8 cellular contexts compared by ENCODE assay signal in genomic region chr6:32974541-32975308, GRCh38. TPM values are rescaled to one million over a fixed set of nuclear protein-coding genes. Genes with fewer than 3 reads are reported as not detected.
DNase-seq lines count a peak whose midpoint lies in the region; ATAC-seq and TF ChIP-seq lines count a peak whose summit lies in the region.

No MANE protein-coding gene starts in this region.

- intact Hi-C loops in vagina (cut with DNase I) = loop anchor here (5.0 to 10.0 kb wide), 3 partner anchors 82 to 1000 kb away; partner anchors contain the start of genes DXO and PSMB8

- no CpG with 5 or more reads among the region's 14 CpGs for WGBS in mesendoderm (ENCODE audit: extremely low coverage, insufficient coverage, low lambda C conversion rate)

- no peak overlapping the region for H2AK5ac ChIP-seq in mesendoderm (ENCODE audit: low read length)

- TF ChIP-seq POLR2A in vagina (IDR thresholded peaks at IDR 0.05) = no peak

- H3K9ac ChIP-seq in mesendoderm (ENCODE audit: low read length) = peak overlapping the region; percentile 95

- H3K36me3 ChIP-seq in mesendoderm (ENCODE audit: control insufficient read depth, insufficient read depth, low read length) = peaks cover 50% of the 10 kb centered on the region
- H3K36me3 ChIP-seq in vagina = peaks cover 0 to 60% of the 10 kb centered on the region in 2 donors

- H3K4me3 ChIP-seq in astrocyte of the spinal cord (ENCODE audit: low read depth, low read length) = peak overlapping the region; percentile 80
- H3K4me3 ChIP-seq in mesendoderm (ENCODE audit: low read length) = peak overlapping the region; percentile 99
- peak overlapping the region; percentile 60 to 80 for H3K4me3 ChIP-seq in vagina

- TF ChIP-seq CTCF in astrocyte of the spinal cord (IDR thresholded peaks at IDR 0.05; ENCODE audit: low read depth, low read length) (no peak), vagina (IDR thresholded peaks at IDR 0.05) (no peak), GM13977 (IDR thresholded peaks at IDR 0.05; ENCODE audit: extremely low read depth, insufficient read depth, missing control alignments) (no peak)

- peaks cover 75% of the 10 kb centered on the region for H3K79me2 ChIP-seq in mesendoderm (ENCODE audit: control insufficient read depth, insufficient read depth, low read length)

- no peaks in the 10 kb centered on the region for H3K4me1 ChIP-seq in mesendoderm (ENCODE audit: control insufficient read depth, low read depth, low read length)
- H3K4me1 ChIP-seq in vagina = peaks cover 52% of the 10 kb centered on the region

- peak overlapping the region; percentile 86 for H3K56ac ChIP-seq in mesendoderm (ENCODE audit: low read length)

- H3K4me2 ChIP-seq in mesendoderm (ENCODE audit: low read length) = peak overlapping the region; percentile 83

- peak; percentile 6 for DNase-seq in stimulated activated naive CD4-positive, alpha-beta T cell treated with Interleukin-2 at 50 U/mL for 16 hours (lab: John Stamatoyannopoulos, UW)
- DNase-seq in stimulated activated naive CD4-positive, alpha-beta T cell (lab: John Stamatoyannopoulos, UW) = no peak
- DNase-seq in astrocyte of the spinal cord (ENCODE audit: low read depth, low spot score) (no peak), mesendoderm (no peak), vagina (ENCODE audit: extremely low spot score in 2 of 2) (no peak), RKO (ENCODE audit: low spot score) (no peak), GM13977 (ENCODE audit: low spot score) (no peak)

- H2BK5ac ChIP-seq in mesendoderm (ENCODE audit: low read length) = no peak overlapping the region

- H2BK15ac ChIP-seq in mesendoderm (replicated peaks; ENCODE audit: low read depth) = no peak overlapping the region

- no peak overlapping the region for H4K5ac ChIP-seq in mesendoderm (ENCODE audit: low read length)

- H3K9me3 ChIP-seq in vagina = no peaks in the 10 kb centered on the region

- H2BK120ac ChIP-seq in mesendoderm (ENCODE audit: low read depth, low read length) = no peak overlapping the region

- H3K27ac ChIP-seq in mesendoderm (ENCODE audit: low read depth, low read length) = no peak overlapping the region
- peak overlapping the region; percentile 100 for H3K27ac ChIP-seq in vagina

- ATAC-seq in HG03442 (IDR thresholded peaks at IDR 0.05; ENCODE audit: unreplicated experiment) = no peak

- H4K8ac ChIP-seq in mesendoderm (ENCODE audit: low read depth, low read length) = no peak overlapping the region

- no peak overlapping the region for H3K18ac ChIP-seq in mesendoderm (ENCODE audit: low read length)

- H3K79me1 ChIP-seq in mesendoderm (ENCODE audit: low read length) = peaks cover 17% of the 10 kb centered on the region

- H3K27me3 ChIP-seq in mesendoderm (ENCODE audit: insufficient read depth, low read length, poor library complexity) = no peaks in the 10 kb centered on the region
- no peaks in the 10 kb centered on the region for H3K27me3 ChIP-seq in vagina

- H3K4ac ChIP-seq in mesendoderm (ENCODE audit: low read depth, low read length) = no peak overlapping the region

- in situ Hi-C loops in astrocyte of the spinal cord (cut with HindIII; ENCODE audit: low sequenced_read_pairs) = loop anchor here (10.0 kb wide), 1 partner anchor 130 kb away; the partner anchor contains the start of gene PSMB8
- in situ Hi-C loops in GM13977 (cut with MboI; ENCODE audit: low pct_unique_long_range_greater_than_20kb, low sequenced_read_pairs, unreplicated experiment) = loop anchor here (10.0 kb wide), 1 partner anchor 90 kb away; no protein-coding TSS in a partner anchor

- H3K23ac ChIP-seq in mesendoderm (ENCODE audit: low read length) = no peak overlapping the region

RNA-seq across cellular contexts. Expression of gene BRD2, which starts 6.3 kb away (rescaled TPM):
- 162 TPM for polyA plus RNA-seq in mesendoderm (2013, experiment 1 of 2)
- 162 TPM for polyA plus RNA-seq in mesendoderm (2013, experiment 2 of 2)
- total RNA-seq in vagina = 125 TPM

RNA-seq across cellular contexts. Expression of gene HLA-DMA, which starts 21.8 kb away (rescaled TPM):
- 10.8 TPM for polyA plus RNA-seq in mesendoderm (2013, experiment 1 of 2)
- polyA plus RNA-seq in mesendoderm (2013, experiment 2 of 2) = 9.8 TPM
- 27.7 TPM for total RNA-seq in vagina

RNA-seq across cellular contexts. Expression of gene HLA-DMB, which starts 33.9 kb away (rescaled TPM):
- polyA plus RNA-seq in mesendoderm (2013, experiment 1 of 2) = 1.4 TPM
- polyA plus RNA-seq in mesendoderm (2013, experiment 2 of 2) = 1.1 TPM
- total RNA-seq in vagina = 10.3 TPM

RNA-seq across cellular contexts. Expression of gene HLA-DOA, which starts 34.7 kb away (rescaled TPM):
- 10.2 TPM for polyA plus RNA-seq in mesendoderm (2013, experiment 1 of 2)
- 9.5 TPM for polyA plus RNA-seq in mesendoderm (2013, experiment 2 of 2)
- 30.2 TPM for total RNA-seq in vagina
